ENCODE assay signal across 1 cellular context in the genomic region with DNA sequence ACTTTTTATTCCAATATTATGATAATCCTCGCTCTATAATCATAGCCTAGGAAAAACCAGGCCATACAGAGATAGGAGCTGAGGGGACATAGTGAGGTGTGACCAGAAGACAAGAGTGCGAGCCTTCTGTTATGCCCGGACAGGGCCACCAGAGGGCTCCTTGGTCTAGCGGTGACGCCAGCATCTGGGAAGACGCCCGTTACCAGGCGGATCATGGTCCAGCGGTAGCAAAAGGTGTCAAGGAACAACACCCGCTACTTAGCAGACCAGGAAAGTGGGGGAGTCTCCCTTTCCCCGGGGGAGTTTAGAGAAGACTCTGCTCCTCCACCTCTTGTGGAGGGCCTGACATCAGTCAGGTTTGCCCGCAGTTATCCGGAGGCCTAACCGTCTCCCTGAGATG.
A peak's percentile ranks its signal among the peaks of the same experiment; 100 is the strongest.
TF ChIP-seq lines count a peak whose summit lies in the region.
"Not testable (repeated sequence)": the region's sequence is repeated elsewhere in the genome, so short reads cannot be mapped to it uniquely, and the experiment has no call there.

No MANE protein-coding gene starts in this region.

TF ChIP-seq in K562, 482 proteins besides CTCF, POLR2A, EP300 and RAD21:
- TF ChIP-seq ATF1 (CRISPR knock-in tag; IDR thresholded peaks at IDR 0.05), result not testable (repeated sequence)
- peak; percentile 57 for TF ChIP-seq ATF1 (tag; IDR thresholded peaks at IDR 0.05)
- TF ChIP-seq, protein P1, sequence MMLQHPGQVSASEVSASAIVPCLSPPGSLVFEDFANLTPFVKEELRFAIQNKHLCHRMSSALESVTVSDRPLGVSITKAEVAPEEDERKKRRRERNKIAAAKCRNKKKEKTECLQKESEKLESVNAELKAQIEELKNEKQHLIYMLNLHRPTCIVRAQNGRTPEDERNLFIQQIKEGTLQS (IDR thresholded peaks at IDR 0.05), result peak; percentile 25; the same call in 1 of the 2 replicates
- TF ChIP-seq, protein P1 (CRISPR knock-in tag; conservative IDR thresholded peaks at IDR 0.05), result not testable (repeated sequence)
- TF ChIP-seq, protein P2, sequence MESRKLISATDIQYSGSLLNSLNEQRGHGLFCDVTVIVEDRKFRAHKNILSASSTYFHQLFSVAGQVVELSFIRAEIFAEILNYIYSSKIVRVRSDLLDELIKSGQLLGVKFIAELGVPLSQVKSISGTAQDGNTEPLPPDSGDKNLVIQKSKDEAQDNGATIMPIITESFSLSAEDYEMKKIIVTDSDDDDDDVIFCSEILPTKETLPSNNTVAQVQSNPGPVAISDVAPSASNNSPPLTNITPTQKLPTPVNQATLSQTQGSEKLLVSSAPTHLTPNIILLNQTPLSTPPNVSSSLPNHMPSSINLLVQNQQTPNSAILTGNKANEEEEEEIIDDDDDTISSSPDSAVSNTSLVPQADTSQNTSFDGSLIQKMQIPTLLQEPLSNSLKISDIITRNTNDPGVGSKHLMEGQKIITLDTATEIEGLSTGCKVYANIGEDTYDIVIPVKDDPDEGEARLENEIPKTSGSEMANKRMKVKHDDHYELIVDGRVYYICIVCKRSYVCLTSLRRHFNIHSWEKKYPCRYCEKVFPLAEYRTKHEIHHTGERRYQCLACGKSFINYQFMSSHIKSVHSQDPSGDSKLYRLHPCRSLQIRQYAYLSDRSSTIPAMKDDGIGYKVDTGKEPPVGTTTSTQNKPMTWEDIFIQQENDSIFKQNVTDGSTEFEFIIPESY (CRISPR knock-in tag; IDR thresholded peaks at IDR 0.05), result peak; percentile 91
